2 cellular contexts compared by ENCODE assay signal in the genomic region with DNA sequence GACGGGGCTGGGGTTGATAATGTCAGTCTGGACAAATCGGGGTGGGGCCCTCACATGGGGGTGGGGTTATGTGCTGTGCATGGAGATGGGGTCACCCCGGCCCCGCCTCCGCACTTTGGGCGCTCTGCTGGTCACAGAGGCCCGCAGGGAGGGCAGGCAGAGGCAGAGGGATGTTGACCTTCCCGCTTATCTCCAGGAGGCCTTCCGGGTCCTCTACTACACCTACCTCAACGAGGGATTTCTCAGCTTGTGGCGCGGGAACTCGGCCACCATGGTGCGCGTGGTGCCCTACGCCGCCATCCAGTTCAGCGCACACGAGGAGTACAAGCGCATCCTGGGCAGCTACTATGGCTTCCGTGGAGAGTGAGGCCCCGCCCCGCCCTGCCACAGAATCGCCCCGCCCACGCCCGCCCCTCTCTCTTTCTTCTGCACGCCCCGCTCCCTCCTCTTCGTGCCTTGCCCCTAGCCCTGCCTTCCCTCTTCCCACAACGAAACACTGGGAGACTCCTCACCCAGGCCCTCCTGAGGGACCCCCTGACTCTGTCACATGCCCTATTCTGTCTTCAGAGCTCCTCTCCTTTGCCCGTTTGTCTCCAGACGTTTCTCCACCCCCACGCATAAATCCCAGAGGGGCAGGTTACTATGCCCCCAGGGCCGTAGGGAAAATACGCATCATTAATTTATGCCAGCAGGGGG.
TF ChIP-seq lines count a peak whose summit lies in the region.

No MANE protein-coding gene starts in this region.

TF ChIP-seq in A549, 52 proteins besides CTCF, POLR2A, EP300 and RAD21:
- TF ChIP-seq MAX (IDR thresholded peaks at IDR 0.05) (peak; percentile 78), MYC (IDR thresholded peaks at IDR 0.05; ENCODE audit: borderline replicate concordance, low read length) (no peak), BCL3 (IDR thresholded peaks at IDR 0.05) (peak; percentile 41; the same call in 1 of the 3 replicates), ZC3H11A (IDR thresholded peaks at IDR 0.05) (no peak), PHF8 (IDR thresholded peaks at IDR 0.05; ENCODE audit: borderline replicate concordance, low read depth) (peak; percentile 76; the same call in 1 of the 2 replicates), JUN (IDR thresholded peaks at IDR 0.05) (peak in 1 of 2 experiments; percentile 66; a peak in 1 of 5 replicates), E2F6 (IDR thresholded peaks at IDR 0.05; ENCODE audit: borderline replicate concordance, low read depth) (peak; percentile 73)

TF ChIP-seq in HepG2, 621 proteins besides CTCF, POLR2A, EP300 and RAD21 (continues in another document):
- TF ChIP-seq REST (IDR thresholded peaks at IDR 0.05; ENCODE audit: borderline replicate concordance in 1 of 2, low read depth in 1 of 2, low read length in 2 of 2): no peak
- peak; percentile 45; the same call in 1 of the 2 replicates for TF ChIP-seq ELF1 (CRISPR knock-in tag; IDR thresholded peaks at IDR 0.05)
- peak; percentile 71 for TF ChIP-seq ZFY (CRISPR knock-in tag; IDR thresholded peaks at IDR 0.05)
- TF ChIP-seq ZNF224 (CRISPR knock-in tag; IDR thresholded peaks at IDR 0.05): no peak
- TF ChIP-seq HHEX (CRISPR knock-in tag; IDR thresholded peaks at IDR 0.05): no peak
- TF ChIP-seq MED8 (CRISPR knock-in tag; IDR thresholded peaks at IDR 0.05; ENCODE audit: insufficient replicate concordance): no peak
- no peak for TF ChIP-seq ZNF75D (CRISPR knock-in tag; IDR thresholded peaks at IDR 0.05; ENCODE audit: borderline replicate concordance)
- TF ChIP-seq RBFOX2 (IDR thresholded peaks at IDR 0.05; ENCODE audit: low read depth, low read length): peak; percentile 72; the same call in 1 of the 2 replicates
- TF ChIP-seq ASH2L (IDR thresholded peaks at IDR 0.05; ENCODE audit: insufficient read length, low read depth, low read length): no peak
- TF ChIP-seq, protein P1, sequence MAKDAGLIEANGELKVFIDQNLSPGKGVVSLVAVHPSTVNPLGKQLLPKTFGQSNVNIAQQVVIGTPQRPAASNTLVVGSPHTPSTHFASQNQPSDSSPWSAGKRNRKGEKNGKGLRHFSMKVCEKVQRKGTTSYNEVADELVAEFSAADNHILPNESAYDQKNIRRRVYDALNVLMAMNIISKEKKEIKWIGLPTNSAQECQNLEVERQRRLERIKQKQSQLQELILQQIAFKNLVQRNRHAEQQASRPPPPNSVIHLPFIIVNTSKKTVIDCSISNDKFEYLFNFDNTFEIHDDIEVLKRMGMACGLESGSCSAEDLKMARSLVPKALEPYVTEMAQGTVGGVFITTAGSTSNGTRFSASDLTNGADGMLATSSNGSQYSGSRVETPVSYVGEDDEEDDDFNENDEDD (CRISPR knock-in tag; IDR thresholded peaks at IDR 0.05; ENCODE audit: borderline replicate concordance): peak; percentile 65; the same call in 1 of the 2 replicates
- peak; percentile 33; the same call in 1 of the 2 replicates for TF ChIP-seq HNF4A (CRISPR knock-in tag; IDR thresholded peaks at IDR 0.05)
- TF ChIP-seq SAP130 (CRISPR knock-in tag; IDR thresholded peaks at IDR 0.05; ENCODE audit: low read depth): peak; percentile 61; the same call in 1 of the 2 replicates
- peak; percentile 29; the same call in 1 of the 2 replicates for TF ChIP-seq PHF8 (CRISPR knock-in tag; IDR thresholded peaks at IDR 0.05)
- TF ChIP-seq ATRX (CRISPR knock-in tag; IDR thresholded peaks at IDR 0.05; ENCODE audit: borderline replicate concordance): no peak
- TF ChIP-seq GABPB1 (CRISPR knock-in tag; IDR thresholded peaks at IDR 0.05): peak; percentile 57
- TF ChIP-seq ZSCAN25 (CRISPR knock-in tag; IDR thresholded peaks at IDR 0.05): 0 out of 2 replicates have a peak, but pooled peaks have one; percentile 26
- no peak for TF ChIP-seq ZNF30 (CRISPR knock-in tag; IDR thresholded peaks at IDR 0.05)
- TF ChIP-seq JARID2 (CRISPR knock-in tag; IDR thresholded peaks at IDR 0.05; ENCODE audit: insufficient replicate concordance): no peak
- peak; percentile 46; the same call in 1 of the 2 replicates for TF ChIP-seq NR2C2 (CRISPR knock-in tag; IDR thresholded peaks at IDR 0.05; ENCODE audit: borderline replicate concordance)
- 0 out of 2 replicates have a peak, but pooled peaks have one; percentile 11 for TF ChIP-seq FOXA3 (CRISPR knock-in tag; IDR thresholded peaks at IDR 0.05)
- 0 out of 2 replicates have a peak, but pooled peaks have one; percentile 29 for TF ChIP-seq SAFB2 (CRISPR knock-in tag; IDR thresholded peaks at IDR 0.05; ENCODE audit: borderline replicate concordance, low read depth)
- no peak for TF ChIP-seq ZNF18 (CRISPR knock-in tag; IDR thresholded peaks at IDR 0.05; ENCODE audit: insufficient replicate concordance)
- TF ChIP-seq, protein P2, sequence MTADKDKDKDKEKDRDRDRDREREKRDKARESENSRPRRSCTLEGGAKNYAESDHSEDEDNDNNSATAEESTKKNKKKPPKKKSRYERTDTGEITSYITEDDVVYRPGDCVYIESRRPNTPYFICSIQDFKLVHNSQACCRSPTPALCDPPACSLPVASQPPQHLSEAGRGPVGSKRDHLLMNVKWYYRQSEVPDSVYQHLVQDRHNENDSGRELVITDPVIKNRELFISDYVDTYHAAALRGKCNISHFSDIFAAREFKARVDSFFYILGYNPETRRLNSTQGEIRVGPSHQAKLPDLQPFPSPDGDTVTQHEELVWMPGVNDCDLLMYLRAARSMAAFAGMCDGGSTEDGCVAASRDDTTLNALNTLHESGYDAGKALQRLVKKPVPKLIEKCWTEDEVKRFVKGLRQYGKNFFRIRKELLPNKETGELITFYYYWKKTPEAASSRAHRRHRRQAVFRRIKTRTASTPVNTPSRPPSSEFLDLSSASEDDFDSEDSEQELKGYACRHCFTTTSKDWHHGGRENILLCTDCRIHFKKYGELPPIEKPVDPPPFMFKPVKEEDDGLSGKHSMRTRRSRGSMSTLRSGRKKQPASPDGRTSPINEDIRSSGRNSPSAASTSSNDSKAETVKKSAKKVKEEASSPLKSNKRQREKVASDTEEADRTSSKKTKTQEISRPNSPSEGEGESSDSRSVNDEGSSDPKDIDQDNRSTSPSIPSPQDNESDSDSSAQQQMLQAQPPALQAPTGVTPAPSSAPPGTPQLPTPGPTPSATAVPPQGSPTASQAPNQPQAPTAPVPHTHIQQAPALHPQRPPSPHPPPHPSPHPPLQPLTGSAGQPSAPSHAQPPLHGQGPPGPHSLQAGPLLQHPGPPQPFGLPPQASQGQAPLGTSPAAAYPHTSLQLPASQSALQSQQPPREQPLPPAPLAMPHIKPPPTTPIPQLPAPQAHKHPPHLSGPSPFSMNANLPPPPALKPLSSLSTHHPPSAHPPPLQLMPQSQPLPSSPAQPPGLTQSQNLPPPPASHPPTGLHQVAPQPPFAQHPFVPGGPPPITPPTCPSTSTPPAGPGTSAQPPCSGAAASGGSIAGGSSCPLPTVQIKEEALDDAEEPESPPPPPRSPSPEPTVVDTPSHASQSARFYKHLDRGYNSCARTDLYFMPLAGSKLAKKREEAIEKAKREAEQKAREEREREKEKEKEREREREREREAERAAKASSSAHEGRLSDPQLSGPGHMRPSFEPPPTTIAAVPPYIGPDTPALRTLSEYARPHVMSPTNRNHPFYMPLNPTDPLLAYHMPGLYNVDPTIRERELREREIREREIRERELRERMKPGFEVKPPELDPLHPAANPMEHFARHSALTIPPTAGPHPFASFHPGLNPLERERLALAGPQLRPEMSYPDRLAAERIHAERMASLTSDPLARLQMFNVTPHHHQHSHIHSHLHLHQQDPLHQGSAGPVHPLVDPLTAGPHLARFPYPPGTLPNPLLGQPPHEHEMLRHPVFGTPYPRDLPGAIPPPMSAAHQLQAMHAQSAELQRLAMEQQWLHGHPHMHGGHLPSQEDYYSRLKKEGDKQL (CRISPR knock-in tag; IDR thresholded peaks at IDR 0.05; ENCODE audit: low read depth): no peak
- TF ChIP-seq ZNF468 (CRISPR knock-in tag; IDR thresholded peaks at IDR 0.05): no peak
- TF ChIP-seq, protein P3, sequence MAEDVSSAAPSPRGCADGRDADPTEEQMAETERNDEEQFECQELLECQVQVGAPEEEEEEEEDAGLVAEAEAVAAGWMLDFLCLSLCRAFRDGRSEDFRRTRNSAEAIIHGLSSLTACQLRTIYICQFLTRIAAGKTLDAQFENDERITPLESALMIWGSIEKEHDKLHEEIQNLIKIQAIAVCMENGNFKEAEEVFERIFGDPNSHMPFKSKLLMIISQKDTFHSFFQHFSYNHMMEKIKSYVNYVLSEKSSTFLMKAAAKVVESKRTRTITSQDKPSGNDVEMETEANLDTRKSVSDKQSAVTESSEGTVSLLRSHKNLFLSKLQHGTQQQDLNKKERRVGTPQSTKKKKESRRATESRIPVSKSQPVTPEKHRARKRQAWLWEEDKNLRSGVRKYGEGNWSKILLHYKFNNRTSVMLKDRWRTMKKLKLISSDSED (CRISPR knock-in tag; IDR thresholded peaks at IDR 0.05): no peak
- peak; percentile 47; the same call in 1 of the 2 replicates for TF ChIP-seq YEATS2 (CRISPR knock-in tag; IDR thresholded peaks at IDR 0.05; ENCODE audit: borderline replicate concordance)
- TF ChIP-seq, protein P4, sequence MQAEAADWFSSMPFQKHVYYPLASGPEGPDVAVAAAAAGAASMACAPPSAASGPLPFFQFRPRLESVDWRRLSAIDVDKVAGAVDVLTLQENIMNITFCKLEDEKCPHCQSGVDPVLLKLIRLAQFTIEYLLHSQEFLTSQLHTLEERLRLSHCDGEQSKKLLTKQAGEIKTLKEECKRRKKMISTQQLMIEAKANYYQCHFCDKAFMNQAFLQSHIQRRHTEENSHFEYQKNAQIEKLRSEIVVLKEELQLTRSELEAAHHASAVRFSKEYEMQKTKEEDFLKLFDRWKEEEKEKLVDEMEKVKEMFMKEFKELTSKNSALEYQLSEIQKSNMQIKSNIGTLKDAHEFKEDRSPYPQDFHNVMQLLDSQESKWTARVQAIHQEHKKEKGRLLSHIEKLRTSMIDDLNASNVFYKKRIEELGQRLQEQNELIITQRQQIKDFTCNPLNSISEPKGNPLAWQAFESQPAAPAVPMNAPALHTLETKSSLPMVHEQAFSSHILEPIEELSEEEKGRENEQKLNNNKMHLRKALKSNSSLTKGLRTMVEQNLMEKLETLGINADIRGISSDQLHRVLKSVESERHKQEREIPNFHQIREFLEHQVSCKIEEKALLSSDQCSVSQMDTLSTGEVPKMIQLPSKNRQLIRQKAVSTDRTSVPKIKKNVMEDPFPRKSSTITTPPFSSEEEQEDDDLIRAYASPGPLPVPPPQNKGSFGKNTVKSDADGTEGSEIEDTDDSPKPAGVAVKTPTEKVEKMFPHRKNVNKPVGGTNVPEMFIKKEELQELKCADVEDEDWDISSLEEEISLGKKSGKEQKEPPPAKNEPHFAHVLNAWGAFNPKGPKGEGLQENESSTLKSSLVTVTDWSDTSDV (CRISPR knock-in tag; IDR thresholded peaks at IDR 0.05): no peak
- no peak for TF ChIP-seq ZNF543 (CRISPR knock-in tag; IDR thresholded peaks at IDR 0.05)
- no peak for TF ChIP-seq CREB1 (IDR thresholded peaks at IDR 0.05)
- no peak for TF ChIP-seq CREB1 (CRISPR knock-in tag; IDR thresholded peaks at IDR 0.05)
- TF ChIP-seq, protein P5, sequence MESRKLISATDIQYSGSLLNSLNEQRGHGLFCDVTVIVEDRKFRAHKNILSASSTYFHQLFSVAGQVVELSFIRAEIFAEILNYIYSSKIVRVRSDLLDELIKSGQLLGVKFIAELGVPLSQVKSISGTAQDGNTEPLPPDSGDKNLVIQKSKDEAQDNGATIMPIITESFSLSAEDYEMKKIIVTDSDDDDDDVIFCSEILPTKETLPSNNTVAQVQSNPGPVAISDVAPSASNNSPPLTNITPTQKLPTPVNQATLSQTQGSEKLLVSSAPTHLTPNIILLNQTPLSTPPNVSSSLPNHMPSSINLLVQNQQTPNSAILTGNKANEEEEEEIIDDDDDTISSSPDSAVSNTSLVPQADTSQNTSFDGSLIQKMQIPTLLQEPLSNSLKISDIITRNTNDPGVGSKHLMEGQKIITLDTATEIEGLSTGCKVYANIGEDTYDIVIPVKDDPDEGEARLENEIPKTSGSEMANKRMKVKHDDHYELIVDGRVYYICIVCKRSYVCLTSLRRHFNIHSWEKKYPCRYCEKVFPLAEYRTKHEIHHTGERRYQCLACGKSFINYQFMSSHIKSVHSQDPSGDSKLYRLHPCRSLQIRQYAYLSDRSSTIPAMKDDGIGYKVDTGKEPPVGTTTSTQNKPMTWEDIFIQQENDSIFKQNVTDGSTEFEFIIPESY (CRISPR knock-in tag; IDR thresholded peaks at IDR 0.05): peak; percentile 93
- TF ChIP-seq ZFX (CRISPR knock-in tag; IDR thresholded peaks at IDR 0.05; ENCODE audit: low read depth): peak; percentile 81
- TF ChIP-seq ZBTB38 (CRISPR knock-in tag; IDR thresholded peaks at IDR 0.05): peak; percentile 97
